Comparison of ENCODE assay signal across 8 cellular contexts in the genomic region with DNA sequence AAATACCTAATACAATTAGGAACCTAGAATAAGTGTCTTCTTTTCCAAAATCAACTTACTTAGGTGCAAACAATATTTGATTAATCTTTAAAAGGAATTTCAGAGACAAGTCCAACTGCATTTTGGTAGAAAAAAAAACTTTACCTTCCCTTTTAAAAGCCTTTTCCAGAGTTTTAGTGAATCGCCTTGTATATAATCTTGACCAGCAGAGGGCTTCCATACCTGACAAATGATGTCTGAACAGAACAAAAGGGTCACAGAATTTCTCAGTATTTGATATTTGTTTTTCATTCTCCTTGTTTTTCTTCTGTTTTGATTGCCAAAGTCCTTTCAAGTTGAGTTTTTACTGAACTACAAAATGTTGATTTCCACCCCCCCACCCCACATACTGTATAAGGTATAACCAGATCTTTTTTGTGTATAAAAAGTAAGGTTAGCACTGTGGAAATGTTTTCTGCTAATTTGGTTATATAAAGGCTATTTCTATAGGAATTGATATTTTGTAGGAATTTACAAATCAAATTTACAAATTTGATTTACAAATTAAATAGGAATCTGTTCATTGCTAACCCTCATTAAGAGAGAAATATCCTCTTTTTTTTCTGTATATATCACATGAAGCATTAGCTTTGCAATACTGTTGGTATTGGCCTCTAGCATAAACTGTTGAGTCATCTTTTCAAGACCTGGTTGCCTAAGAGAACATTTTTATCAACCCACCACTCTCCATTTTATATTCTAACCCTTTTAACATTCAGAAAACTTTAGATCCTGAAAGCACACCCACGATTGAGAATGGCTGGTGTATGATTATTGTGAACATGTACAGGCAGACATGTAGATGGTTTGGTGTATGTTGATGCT.
A peak's percentile ranks its signal among the peaks of the same experiment; 100 is the strongest.
DNase-seq lines count a peak whose midpoint lies in the region; ATAC-seq and TF ChIP-seq lines count a peak whose summit lies in the region.

No MANE protein-coding gene starts in this region.

- no peaks in the 10 kb centered on the region for H3K36me3 ChIP-seq in heart left ventricle
- no peaks in the 10 kb centered on the region for H3K36me3 ChIP-seq in OCI-LY7 (ENCODE audit: insufficient read depth, low read length)
- no peaks in the 10 kb centered on the region for H3K36me3 ChIP-seq in tibial nerve
- no peaks in the 10 kb centered on the region for H3K36me3 ChIP-seq in naive thymus-derived CD4-positive, alpha-beta T cell (ENCODE audit: control insufficient read depth in 2 of 3, insufficient read depth in 3 of 3, low read length in 3 of 3)

- H3K4me1 ChIP-seq in heart left ventricle = no peaks in the 10 kb centered on the region
- H3K4me1 ChIP-seq in right cardiac atrium (ENCODE audit: control insufficient read depth, insufficient read depth, low read length) = no peaks in the 10 kb centered on the region
- H3K4me1 ChIP-seq in OCI-LY7 (ENCODE audit: insufficient read depth, low read length, poor library complexity, severe bottlenecking) = no peaks in the 10 kb centered on the region
- no peaks in the 10 kb centered on the region for H3K4me1 ChIP-seq in foreskin keratinocyte
- H3K4me1 ChIP-seq in tibial nerve = no peaks in the 10 kb centered on the region
- H3K4me1 ChIP-seq in naive thymus-derived CD4-positive, alpha-beta T cell (ENCODE audit: control insufficient read depth in 2 of 2, insufficient read depth in 2 of 2, low read length in 2 of 2) = no peaks in the 10 kb centered on the region

- ATAC-seq in heart left ventricle (no peak), right cardiac atrium (no peak), foreskin keratinocyte (peak; percentile 41)
- no peak for ATAC-seq in naive thymus-derived CD4-positive, alpha-beta T cell

- H2AFZ ChIP-seq in OCI-LY7 (ENCODE audit: low read length) = no peak overlapping the region

- H3K27ac Mint-ChIP-seq in naive thymus-derived CD4-positive, alpha-beta T cell = no peak overlapping the region

- H3K9me2 ChIP-seq in OCI-LY7 (ENCODE audit: insufficient read depth, low read length) = no peaks in the 10 kb centered on the region

- H3K4me1 Mint-ChIP-seq in naive thymus-derived CD4-positive, alpha-beta T cell = no peaks in the 10 kb centered on the region

- WGBS in heart left ventricle, 4 donors = 57 to 69% (median 60%) methylated on average over 2 of the region's 2 CpGs
- WGBS in right cardiac atrium = 63% methylated on average over 2 of the region's 2 CpGs
- WGBS in tibial nerve, 2 donors = 63 to 65% methylated on average over 2 of the region's 2 CpGs

- TF ChIP-seq CTCF in heart left ventricle (IDR thresholded peaks at IDR 0.05) (peak; percentile 33 to 68 (median 55)), OCI-LY7 (conservative IDR thresholded peaks at IDR 0.05; ENCODE audit: low read length) (peak; percentile 73), foreskin keratinocyte (conservative IDR thresholded peaks at IDR 0.05) (peak; percentile 62), tibial nerve (IDR thresholded peaks at IDR 0.05) (peak; percentile 19 to 52 (median 36))

- H3K79me2 ChIP-seq in OCI-LY7 (ENCODE audit: insufficient read depth, low read depth, low read length) = no peaks in the 10 kb centered on the region

- H3K36me3 Mint-ChIP-seq in naive thymus-derived CD4-positive, alpha-beta T cell = no peaks in the 10 kb centered on the region

- peaks cover 0 to 8% (median 0%) of the 10 kb centered on the region in 12 donors for H3K9me3 ChIP-seq in heart left ventricle
- no peaks in the 10 kb centered on the region for H3K9me3 ChIP-seq in right cardiac atrium (ENCODE audit: control insufficient read depth, low read length)
- H3K9me3 ChIP-seq in OCI-LY7 (ENCODE audit: low read length) = no peaks in the 10 kb centered on the region
- peaks cover 0 to 6% (median 0%) of the 10 kb centered on the region in 4 donors for H3K9me3 ChIP-seq in tibial nerve
- H3K9me3 ChIP-seq in naive thymus-derived CD4-positive, alpha-beta T cell (ENCODE audit: control insufficient read depth in 2 of 3, low read length in 3 of 3) = no peaks in the 10 kb centered on the region

- intact Hi-C loops in heart left ventricle (cut with DNase I) (loop anchor here (2.0 to 10.0 kb wide), 9 partner anchors 68 to 633 kb away; a partner anchor contains a TSS), right cardiac atrium (cut with DNase I) (loop anchor here in 2 of 4 donors (5.0 kb wide), 1 partner anchor 628 kb away; no protein-coding TSS in a partner anchor), OCI-LY7 (cut with micrococcal nuclease; ENCODE audit: unreplicated experiment) (no loop called here)
- intact Hi-C loops in naive thymus-derived CD4-positive, alpha-beta T cell (cut with micrococcal nuclease) = no loop called here

- H3K27me3 ChIP-seq in heart left ventricle = no peaks in the 10 kb centered on the region
- no peaks in the 10 kb centered on the region for H3K27me3 ChIP-seq in right cardiac atrium (ENCODE audit: control insufficient read depth, insufficient read depth)
- H3K27me3 ChIP-seq in foreskin keratinocyte = no peaks in the 10 kb centered on the region
- no peaks in the 10 kb centered on the region for H3K27me3 ChIP-seq in tibial nerve
- no peaks in the 10 kb centered on the region for H3K27me3 ChIP-seq in naive thymus-derived CD4-positive, alpha-beta T cell (ENCODE audit: control insufficient read depth in 2 of 2, insufficient read depth in 2 of 2, low read length in 2 of 2)

- TF ChIP-seq POLR2A in heart left ventricle (IDR thresholded peaks at IDR 0.05) (no peak), tibial nerve (IDR thresholded peaks at IDR 0.05) (no peak)

- no peak overlapping the region for H3K4me2 ChIP-seq in OCI-LY7 (ENCODE audit: low read length)

- BruUV-seq in OCI-LY7 (replicated peaks; lab: Mats Ljungman, UMichigan) = no TSS peak

- H3K4me3 Mint-ChIP-seq in naive thymus-derived CD4-positive, alpha-beta T cell = no peak overlapping the region

- H4K20me1 ChIP-seq in OCI-LY7 (ENCODE audit: insufficient read depth, low read length) = no peaks in the 10 kb centered on the region

- H3K4me3 ChIP-seq in heart left ventricle = no peak overlapping the region
- H3K4me3 ChIP-seq in right cardiac atrium (ENCODE audit: low read length) = no peak overlapping the region
- no peak overlapping the region for H3K4me3 ChIP-seq in OCI-LY7 (ENCODE audit: low read depth, low read length, poor library complexity, severe bottlenecking)
- H3K4me3 ChIP-seq in tibial nerve = no peak overlapping the region
- H3K4me3 ChIP-seq in naive thymus-derived CD4-positive, alpha-beta T cell (ENCODE audit: low read length) = no peak overlapping the region

- POLR2A ChIA-PET in OCI-LY7 (lab: Charles Lee) = no interaction called here
- POLR2A ChIA-PET in naive thymus-derived CD4-positive, alpha-beta T cell (lab: Charles Lee) = no interaction called here

- no peaks in the 10 kb centered on the region for H3K27me3 Mint-ChIP-seq in naive thymus-derived CD4-positive, alpha-beta T cell

- H3K27ac ChIP-seq in heart left ventricle (no peak overlapping the region), right cardiac atrium (ENCODE audit: low read length) (no peak overlapping the region), OCI-LY7 (ENCODE audit: low read depth, low read length, poor library complexity, severe bottlenecking) (no peak overlapping the region), foreskin keratinocyte (no peak overlapping the region), tibial nerve (no peak overlapping the region)
- no peak overlapping the region for H3K27ac ChIP-seq in naive thymus-derived CD4-positive, alpha-beta T cell (ENCODE audit: low read depth, low read length)

- DNase-seq in heart left ventricle (no peak), right cardiac atrium (no peak), OCI-LY7 (ENCODE audit: low spot score) (peak; percentile 5), foreskin keratinocyte (peak in 1 of 2 donors; percentile 21), tibial nerve (ENCODE audit: low spot score in 2 of 2) (no peak), NCI-H2196 treated with DMSO at 0.1 percent for 48 hours (lab: John Stamatoyannopoulos, UW; ENCODE audit: unreplicated experiment) (no peak), GDM1 (lab: John Stamatoyannopoulos, UW) (no peak)
- no peak for DNase-seq in naive thymus-derived CD4-positive, alpha-beta T cell

- H3K9me3 Mint-ChIP-seq in naive thymus-derived CD4-positive, alpha-beta T cell = peaks cover 0 to 9% (median 0%) of the 10 kb centered on the region in 11 donors

- CTCF ChIA-PET in OCI-LY7 (lab: Charles Lee; ENCODE audit: unreplicated experiment) = no interaction called here
- CTCF ChIA-PET in naive thymus-derived CD4-positive, alpha-beta T cell (lab: Charles Lee) = no interaction called here

- no peak for TF ChIP-seq EP300 in tibial nerve (IDR thresholded peaks at IDR 0.05)

Comparison
In these comparisons a context has a peak if more than half of its experiments do, and no peak if none do; other contexts are left out.
1. intact Hi-C loops: an anchor here in heart left ventricle (2.0 to 10.0 kb wide); none called in OCI-LY7 and naive thymus-derived CD4-positive, alpha-beta T cell.